8 cellular contexts compared by ENCODE assay signal in genomic region chrX:49002091-49002935, GRCh38. TPM values are rescaled to one million over a fixed set of nuclear protein-coding genes. Genes with fewer than 3 reads are reported as not detected.
DNase-seq lines count a peak whose midpoint lies in the region; ATAC-seq and TF ChIP-seq lines count a peak whose summit lies in the region.

Gene GRIPAP1 (minus strand): TSS chrX:49002264. CDS start chrX:49002229, 35 bp downstream.

- H3K27me3 ChIP-seq in HUES64 (ENCODE audit: insufficient read depth, low read length) (no peaks in the 10 kb centered on the region), mononuclear cell (ENCODE audit: insufficient read depth, low read length) (no peaks in the 10 kb centered on the region)

- H3K9me2 ChIP-seq in OCI-LY7 (ENCODE audit: insufficient read depth, low read length), result no peaks in the 10 kb centered on the region

- intact Hi-C loops in OCI-LY7 (cut with micrococcal nuclease; ENCODE audit: unreplicated experiment), result loop anchor here (2.0 to 5.0 kb wide), 2 partner anchors 40 kb away; partner anchors contain the start of gene TFE3

- peaks cover 10% of the 10 kb centered on the region; the same call in 1 of the 2 replicates for H3K79me2 ChIP-seq in OCI-LY7 (ENCODE audit: insufficient read depth, low read depth, low read length)

- peak within 1 kb of the TSS; percentile 84 for H3K4me3 ChIP-seq in HUES64 (ENCODE audit: low read length)
- H3K4me3 ChIP-seq in OCI-LY7 (ENCODE audit: low read depth, low read length, poor library complexity, severe bottlenecking), result peak within 1 kb of the TSS; percentile 88
- H3K4me3 ChIP-seq in mononuclear cell (ENCODE audit: low read length), result peak within 1 kb of the TSS; percentile 78

- peak within 1 kb of the TSS; percentile 60 for H3K4me2 ChIP-seq in OCI-LY7 (ENCODE audit: low read length)

- H3K27ac ChIP-seq in HUES64 (ENCODE audit: low read depth, low read length) (peak within 1 kb of the TSS; percentile 99), OCI-LY7 (ENCODE audit: low read depth, low read length, poor library complexity, severe bottlenecking) (peak within 1 kb of the TSS; percentile 75)

- POLR2A ChIA-PET in OCI-LY7 (lab: Charles Lee), result interaction anchor here (0.5 to 1.4 kb wide), 8 partner anchors 10 to 416 kb away, joined by 3 to 9 read pairs (median 5); no protein-coding TSS in a partner anchor

- DNase-seq in Caki2 (ENCODE audit: low read depth), result peak; percentile 76
- DNase-seq in OCI-LY7 (ENCODE audit: low spot score), result peak; percentile 94
- peak; percentile 62 for DNase-seq in activated T-cell treated with anti-CD3 and anti-CD28 coated beads for 1 hour (ENCODE audit: low read depth)
- peak; percentile 74 for DNase-seq in epidermal melanocyte (ENCODE audit: insufficient read length, low spot score)
- peak; percentile 41 to 59 for DNase-seq in stimulated activated CD8-positive, alpha-beta memory T cell treated with anti-CD3 and anti-CD28 coated beads, Interleukin-4, amount 100 ng/mL, for 1 hour (ENCODE audit: low read depth in 2 of 2, low spot score in 1 of 2)

- H3K4me1 ChIP-seq in HUES64 (ENCODE audit: insufficient read depth, low read length) (no peaks in the 10 kb centered on the region), OCI-LY7 (ENCODE audit: insufficient read depth, low read length, poor library complexity, severe bottlenecking) (peaks cover 20% of the 10 kb centered on the region), mononuclear cell (ENCODE audit: insufficient read depth, low read length) (peaks cover 12% of the 10 kb centered on the region)

- H3K9ac ChIP-seq in HUES64 (ENCODE audit: low read depth, low read length), result peak within 1 kb of the TSS; percentile 99

- peaks cover 22% of the 10 kb centered on the region for H3K36me3 ChIP-seq in HUES64 (ENCODE audit: insufficient read depth, low read length)
- peaks cover 26% of the 10 kb centered on the region for H3K36me3 ChIP-seq in OCI-LY7 (ENCODE audit: insufficient read depth, low read length)

- peak within 1 kb of the TSS; percentile 49; the same call in 1 of the 2 replicates for H2AFZ ChIP-seq in OCI-LY7 (ENCODE audit: low read length)

- in situ Hi-C loops in Caki2 (cut with HindIII; ENCODE audit: low pct_unique_long_range_greater_than_20kb, low sequenced_read_pairs), result no loop called here

- no peaks in the 10 kb centered on the region for H3K9me3 ChIP-seq in HUES64 (ENCODE audit: insufficient read depth, low read depth, low read length)
- H3K9me3 ChIP-seq in OCI-LY7 (ENCODE audit: low read length), result no peaks in the 10 kb centered on the region
- no peaks in the 10 kb centered on the region for H3K9me3 ChIP-seq in mononuclear cell (ENCODE audit: low read depth, low read length)

- 0% methylated on average over 30 of the region's 38 CpGs for WGBS in HUES64

- H4K20me1 ChIP-seq in OCI-LY7 (ENCODE audit: insufficient read depth, low read length), result no peaks in the 10 kb centered on the region

- CTCF ChIA-PET in OCI-LY7 (lab: Charles Lee; ENCODE audit: unreplicated experiment), result interaction anchor here (0.5 to 0.7 kb wide), 5 partner anchors 28 to 394 kb away, joined by 3 to 7 read pairs (median 4); no protein-coding TSS in a partner anchor

- ATAC-seq in GM21390 (IDR thresholded peaks at IDR 0.05; ENCODE audit: unreplicated experiment), result peak; percentile 78

- TF ChIP-seq CTCF in OCI-LY7 (conservative IDR thresholded peaks at IDR 0.05; ENCODE audit: low read length), result no peak

- TSS peak; percentile 96 for BruUV-seq in OCI-LY7 (replicated peaks; lab: Mats Ljungman, UMichigan)

RNA-seq across cellular contexts. Expression of gene GRIPAP1, which starts in this region (rescaled TPM):
- total RNA-seq in Caki2 (2014; rRNA removed; shearing (Covaris generic); ENCODE audit: low replicate concordance), result 17.2 and 17.8 TPM in 2 replicates
- polyA plus RNA-seq in HUES64 (2013, experiment 1 of 2), result 24.8 TPM
- 23.8 TPM for polyA plus RNA-seq in HUES64 (2013, experiment 2 of 2)
- 27.5 and 42.7 TPM in 2 replicates for total RNA-seq in OCI-LY7 (2014; rRNA removed; shearing (Covaris generic))
- 95.9 and 98.3 TPM in 2 replicates for total RNA-seq in OCI-LY7 (2022)
- total RNA-seq in mononuclear cell, result 24.9 TPM

Comparison
In these comparisons a context has a peak if more than half of its experiments do, and no peak if none do; other contexts are left out.
1. Peak in every context shown above with its lines: DNase-seq, ATAC-seq, H3K4me3 ChIP-seq and H3K27ac ChIP-seq.